ENCODE assay signal across 11 cellular contexts in genomic region chr22:41449321-41449720, GRCh38. TPM values are rescaled to one million over a fixed set of nuclear protein-coding genes. Genes with fewer than 3 reads are reported as not detected.
DNase-seq lines count a peak whose midpoint lies in the region; ATAC-seq and TF ChIP-seq lines count a peak whose summit lies in the region.
"Had no signal": no experiment of that assay in that cellular context is flagged by ENCODE, and none has a peak within 500 bp of the region (broad histone marks: within the 10 kb centered on the region; RNA-seq: fewer than 3 reads in every experiment).

No MANE protein-coding gene starts in this region.

- H3K27me3 ChIP-seq in CD8-positive, alpha-beta memory T cell (ENCODE audit: insufficient read depth, low read length, poor library complexity, severe bottlenecking), result no peaks in the 10 kb centered on the region
- H3K27me3 ChIP-seq in Loucy (ENCODE audit: insufficient read depth, low read length, poor library complexity, severe bottlenecking) (no peaks in the 10 kb centered on the region), dorsolateral prefrontal cortex (no peaks in the 10 kb centered on the region), parathyroid adenoma (ENCODE audit: control insufficient read depth, insufficient read depth, low read length) (no peaks in the 10 kb centered on the region), mesendoderm (ENCODE audit: insufficient read depth, low read length, poor library complexity) (no peaks in the 10 kb centered on the region), testis (no peaks in the 10 kb centered on the region)
- no peaks in the 10 kb centered on the region for H3K27me3 ChIP-seq in effector memory CD4-positive, alpha-beta T cell (replicated peaks; ENCODE audit: control insufficient read depth, insufficient read depth, low read length, poor library complexity, severe bottlenecking)

- no peak for TF ChIP-seq POLR2A in testis (IDR thresholded peaks at IDR 0.05)

- no peak overlapping the region for H3K56ac ChIP-seq in mesendoderm (ENCODE audit: low read length)

- H3K4ac ChIP-seq in mesendoderm (ENCODE audit: low read depth, low read length), result no peak overlapping the region

- H3K27me3 Mint-ChIP-seq in CD8-positive, alpha-beta memory T cell, result no peaks in the 10 kb centered on the region
- H3K27me3 Mint-ChIP-seq: central memory CD8-positive, alpha-beta T cell had no signal

- no peak overlapping the region for H3K4me3 ChIP-seq in CD8-positive, alpha-beta memory T cell (ENCODE audit: low read length)
- peak overlapping the region; percentile 95 for H3K4me3 ChIP-seq in Loucy (ENCODE audit: low read length, poor library complexity, severe bottlenecking)
- peak overlapping the region in 46 of 59 donors; percentile 5 to 100 (median 98) for H3K4me3 ChIP-seq in dorsolateral prefrontal cortex
- peak overlapping the region; percentile 96 for H3K4me3 ChIP-seq in parathyroid adenoma (ENCODE audit: low read depth, low read length)
- H3K4me3 ChIP-seq in effector memory CD4-positive, alpha-beta T cell (ENCODE audit: insufficient read depth, low read depth, low read length, poor library complexity, severe bottlenecking), result no peak overlapping the region
- H3K4me3 ChIP-seq in mesendoderm (ENCODE audit: low read length), result no peak overlapping the region
- no peak overlapping the region for H3K4me3 ChIP-seq in testis

- no peak overlapping the region for H2BK120ac ChIP-seq in mesendoderm (ENCODE audit: low read depth, low read length)

- peak overlapping the region in 2 of 7 donors; percentile 23 to 90 for H3K4me3 Mint-ChIP-seq in CD8-positive, alpha-beta memory T cell

- no peaks in the 10 kb centered on the region for H3K9me3 ChIP-seq in CD8-positive, alpha-beta memory T cell (ENCODE audit: low read length)
- H3K9me3 ChIP-seq in Loucy (ENCODE audit: insufficient read depth, low read depth, low read length) (no peaks in the 10 kb centered on the region), parathyroid adenoma (ENCODE audit: control insufficient read depth, low read length) (no peaks in the 10 kb centered on the region), testis (no peaks in the 10 kb centered on the region)
- H3K9me3 ChIP-seq in effector memory CD4-positive, alpha-beta T cell (ENCODE audit: control insufficient read depth, low read length), result no peaks in the 10 kb centered on the region

- intact Hi-C loops in dorsolateral prefrontal cortex (cut with DNase I), result loop anchor here (2.0 to 5.0 kb wide), 2 partner anchors 19 to 68 kb away; partner anchors contain the start of genes ACO2 (in 1 of the 2) and PHF5A (in 1 of the 2)
- intact Hi-C loops in testis (cut with DNase I; ENCODE audit: low total_unique reads), result no loop called here

- H3K9me2 ChIP-seq in Loucy (replicated peaks; ENCODE audit: low read depth, low read length), result no peaks in the 10 kb centered on the region

- H3K23ac ChIP-seq in mesendoderm (ENCODE audit: low read length), result no peak overlapping the region

- H3K4me1 ChIP-seq in CD8-positive, alpha-beta memory T cell (ENCODE audit: insufficient read depth, low read length), result no peaks in the 10 kb centered on the region
- H3K4me1 ChIP-seq in Loucy (ENCODE audit: insufficient read depth, low read length, poor library complexity, severe bottlenecking) (peaks cover 9% of the 10 kb centered on the region), parathyroid adenoma (peaks cover 4% of the 10 kb centered on the region), mesendoderm (ENCODE audit: control insufficient read depth, low read depth, low read length) (peaks cover 3% of the 10 kb centered on the region), testis (peaks cover 7% of the 10 kb centered on the region)
- peaks cover 9% of the 10 kb centered on the region for H3K4me1 ChIP-seq in effector memory CD4-positive, alpha-beta T cell (ENCODE audit: control insufficient read depth, insufficient read depth, low read length, poor library complexity, severe bottlenecking)

- no peak overlapping the region for H4K5ac ChIP-seq in mesendoderm (ENCODE audit: low read length)

- H3K4me2 ChIP-seq in Loucy (ENCODE audit: low read depth, low read length, poor library complexity, severe bottlenecking), result peak overlapping the region; percentile 95
- H3K4me2 ChIP-seq in parathyroid adenoma (ENCODE audit: low read length), result peak overlapping the region; percentile 97
- no peak overlapping the region for H3K4me2 ChIP-seq in mesendoderm (ENCODE audit: low read length)

- H3K27ac ChIP-seq in CD8-positive, alpha-beta memory T cell (ENCODE audit: low read depth, low read length), result no peak overlapping the region
- H3K27ac ChIP-seq in dorsolateral prefrontal cortex, result peak overlapping the region in 57 of 59 donors; percentile 22 to 100 (median 100)
- H3K27ac ChIP-seq in parathyroid adenoma, result no peak overlapping the region
- no peak overlapping the region for H3K27ac ChIP-seq in effector memory CD4-positive, alpha-beta T cell (ENCODE audit: insufficient read depth, low read length, poor library complexity, severe bottlenecking)
- H3K27ac ChIP-seq in mesendoderm (ENCODE audit: low read depth, low read length), result no peak overlapping the region
- H3K27ac ChIP-seq in testis, result no peak overlapping the region

- H3K9ac ChIP-seq in Loucy (ENCODE audit: low read depth, low read length, poor library complexity, severe bottlenecking) (peak overlapping the region; percentile 60), parathyroid adenoma (no peak overlapping the region), mesendoderm (ENCODE audit: low read length) (no peak overlapping the region)

- peaks cover 13 to 20% (median 17%) of the 10 kb centered on the region in 3 donors for H3K4me1 Mint-ChIP-seq in CD8-positive, alpha-beta memory T cell

- H3K79me1 ChIP-seq in mesendoderm (ENCODE audit: low read length), result peaks cover 1% of the 10 kb centered on the region

- no peak overlapping the region for H4K8ac ChIP-seq in mesendoderm (ENCODE audit: low read depth, low read length)

- no peaks in the 10 kb centered on the region for H3K9me3 Mint-ChIP-seq in CD8-positive, alpha-beta memory T cell
- H3K9me3 Mint-ChIP-seq: central memory CD8-positive, alpha-beta T cell had no signal

- peaks cover 10% of the 10 kb centered on the region for H4K20me1 ChIP-seq in Loucy (ENCODE audit: insufficient read depth, low read length, poor library complexity, severe bottlenecking)

- H2AK5ac ChIP-seq in mesendoderm (ENCODE audit: low read length), result no peak overlapping the region

- TF ChIP-seq CTCF in Loucy (conservative IDR thresholded peaks at IDR 0.05; ENCODE audit: low read length), result no peak
- no peak for TF ChIP-seq CTCF in dorsolateral prefrontal cortex (IDR thresholded peaks at IDR 0.05 in 54 of 56, conservative IDR thresholded peaks at IDR 0.05 in 2 of 56; ENCODE audit: low read depth in 1 of 56, partially characterized antibody in 56 of 56)
- no peak for TF ChIP-seq CTCF in parathyroid adenoma (IDR thresholded peaks at IDR 0.05)
- TF ChIP-seq CTCF in testis (IDR thresholded peaks at IDR 0.05), result no peak

- no peak overlapping the region for H3K18ac ChIP-seq in mesendoderm (ENCODE audit: low read length)

- CTCF ChIA-PET in CD8-positive, alpha-beta memory T cell (lab: Charles Lee), result interaction anchor here (1.2 to 2.6 kb wide), 4 partner anchors 12 to 46 kb away, joined by 3 to 10 read pairs (median 6); partner anchors contain the start of genes ACO2 and PHF5A

- H3K36me3 Mint-ChIP-seq in CD8-positive, alpha-beta memory T cell, result peaks cover 0 to 38% (median 0%) of the 10 kb centered on the region in 3 donors

- no peaks in the 10 kb centered on the region for H3F3A ChIP-seq in Loucy (ENCODE audit: low read depth)

- WGBS in mesendoderm (ENCODE audit: extremely low coverage, insufficient coverage, low lambda C conversion rate), result no CpG with 5 or more reads among the region's 8 CpGs
- 46 to 55% methylated on average over 8 of the region's 8 CpGs for WGBS in testis, 2 donors

- H2AFZ ChIP-seq in Loucy (ENCODE audit: low read length) (no peak overlapping the region; the same call in 1 of the 2 replicates), parathyroid adenoma (no peak overlapping the region)

- peaks cover 36% of the 10 kb centered on the region for H3K79me2 ChIP-seq in Loucy (ENCODE audit: insufficient read depth, low read length)
- H3K79me2 ChIP-seq in parathyroid adenoma, result peaks cover 5% of the 10 kb centered on the region
- H3K79me2 ChIP-seq in mesendoderm (ENCODE audit: control insufficient read depth, insufficient read depth, low read length), result peaks cover 21% of the 10 kb centered on the region

- H2BK5ac ChIP-seq in mesendoderm (ENCODE audit: low read length), result no peak overlapping the region

- POLR2A ChIA-PET in CD8-positive, alpha-beta memory T cell (lab: Charles Lee), result interaction anchor here (0.6 to 7.5 kb wide), 5 partner anchors 15 to 140 kb away, joined by 3 to 109 read pairs (median 5); partner anchors contain the start of genes ACO2, PHF5A, PMM1 and TEF

- peak overlapping the region in 7 of 8 donors; percentile 58 to 98 (median 93) for H3K27ac Mint-ChIP-seq in CD8-positive, alpha-beta memory T cell

- H2BK15ac ChIP-seq in mesendoderm (replicated peaks; ENCODE audit: low read depth), result no peak overlapping the region

- no peak for DNase-seq in CD8-positive, alpha-beta memory T cell
- no peak for DNase-seq in dorsolateral prefrontal cortex
- no peak for DNase-seq in effector memory CD4-positive, alpha-beta T cell
- DNase-seq in mesendoderm, result no peak
- no peak for DNase-seq in testis
- DNase-seq: activated CD8-positive, alpha-beta memory T cell treated with anti-CD3 and anti-CD28 coated beads, Interleukin-2, amount 50 U/mL, for 4 hours; NCI-H2029 had no signal

- no peak for ATAC-seq in HG02840 (IDR thresholded peaks at IDR 0.05; ENCODE audit: low FRiP score, unreplicated experiment)

- no peaks in the 10 kb centered on the region for H3K36me3 ChIP-seq in CD8-positive, alpha-beta memory T cell (ENCODE audit: insufficient read depth, low read length)
- H3K36me3 ChIP-seq in Loucy (ENCODE audit: insufficient read depth, low read length), result no peaks in the 10 kb centered on the region
- H3K36me3 ChIP-seq in parathyroid adenoma (ENCODE audit: control insufficient read depth, insufficient read depth, low read length), result no peaks in the 10 kb centered on the region
- H3K36me3 ChIP-seq in effector memory CD4-positive, alpha-beta T cell (ENCODE audit: control insufficient read depth, insufficient read depth, low read length), result no peaks in the 10 kb centered on the region
- no peaks in the 10 kb centered on the region for H3K36me3 ChIP-seq in mesendoderm (ENCODE audit: control insufficient read depth, insufficient read depth, low read length)
- no peaks in the 10 kb centered on the region for H3K36me3 ChIP-seq in testis (ENCODE audit: low read depth, missing control alignments)

RNA-seq across cellular contexts. Expression of gene TOB2, which starts 2.7 kb away (rescaled TPM):
- 10 to 100 TPM; 56.4 to 59.8 TPM for total RNA-seq in CD8-positive, alpha-beta memory T cell
- 24.8 TPM for polyA plus RNA-seq in CD8-positive, alpha-beta memory T cell
- total RNA-seq in dorsolateral prefrontal cortex (100 to 1,000 TPM in 4 of 120 experiments, 10 to 100 TPM in 116; 33.6 to 113 (median 52.3) TPM), testis (10 to 100 TPM; 35.4 to 41.7 TPM)
- polyA plus RNA-seq in mesendoderm (2013, experiment 1 of 2), result 23.7 TPM
- polyA plus RNA-seq in mesendoderm (2013, experiment 2 of 2), result 25.4 TPM
- 32.7 TPM for polyA plus RNA-seq in testis (ENCODE audit: insufficient read depth, low read depth, low replicate concordance)

RNA-seq across cellular contexts. Expression of gene PHF5A, which starts 19.2 kb away (rescaled TPM):
- total RNA-seq in CD8-positive, alpha-beta memory T cell, result 100 to 1,000 TPM; 120 to 125 TPM
- polyA plus RNA-seq in CD8-positive, alpha-beta memory T cell, result 24.9 TPM
- total RNA-seq in dorsolateral prefrontal cortex, result 10 to 100 TPM; 10.3 to 36.8 (median 22.3) TPM
- 112 TPM for polyA plus RNA-seq in mesendoderm (2013, experiment 1 of 2)
- polyA plus RNA-seq in mesendoderm (2013, experiment 2 of 2), result 109 TPM
- total RNA-seq in testis, result 10 to 100 TPM; 33.7 to 35.1 TPM
- 42.8 TPM for polyA plus RNA-seq in testis (ENCODE audit: insufficient read depth, low read depth, low replicate concordance)

RNA-seq across cellular contexts. Expression of gene ACO2, which starts 19.6 kb away (rescaled TPM):
- 100 to 1,000 TPM; 112 to 114 TPM for total RNA-seq in CD8-positive, alpha-beta memory T cell
- 92.5 TPM for polyA plus RNA-seq in CD8-positive, alpha-beta memory T cell
- total RNA-seq in dorsolateral prefrontal cortex (100 to 1,000 TPM; 173 to 339 (median 261) TPM), testis (100 to 1,000 TPM; 133 to 178 TPM)
- 33.3 TPM for polyA plus RNA-seq in mesendoderm (2013, experiment 1 of 2)
- 33.1 TPM for polyA plus RNA-seq in mesendoderm (2013, experiment 2 of 2)
- polyA plus RNA-seq in testis (ENCODE audit: insufficient read depth, low read depth, low replicate concordance), result 113 TPM

Comparison
In these comparisons a context has a peak if more than half of its experiments do, and no peak if none do; other contexts are left out.
1. H3K27ac ChIP-seq: peak in dorsolateral prefrontal cortex (57 of 59); none in CD8-positive, alpha-beta memory T cell (single experiment), parathyroid adenoma (single experiment), effector memory CD4-positive, alpha-beta T cell (single experiment), mesendoderm (single experiment) and testis (0 of 2).
2. H3K4me3 ChIP-seq: peak in Loucy (single experiment), dorsolateral prefrontal cortex (46 of 59) and parathyroid adenoma (single experiment); none in CD8-positive, alpha-beta memory T cell (single experiment), effector memory CD4-positive, alpha-beta T cell (single experiment), mesendoderm (single experiment) and testis (0 of 2).